12 cellular contexts compared by ENCODE assay signal in genomic region chr15:84947947-84948830, GRCh38. TPM values are rescaled to one million over a fixed set of nuclear protein-coding genes. Genes with fewer than 3 reads are reported as not detected.
DNase-seq lines count a peak whose midpoint lies in the region; ATAC-seq lines count a peak whose summit lies in the region.
"Had no signal": no experiment of that assay in that cellular context is flagged by ENCODE, and none has a peak within 500 bp of the region (broad histone marks: within the 10 kb centered on the region; RNA-seq: fewer than 3 reads in every experiment).

No MANE protein-coding gene starts in this region.

- H3K27me3 Mint-ChIP-seq in stimulated activated naive B cell treated with anti-CD40 and anti-IgM and Interleukin-4, amounts not matched to agents 10 μg/mL and 1 μg/mL and 100 μg/mL, for 72 hours, result peaks cover 8 to 16% of the 10 kb centered on the region in 2 donors

- no peak overlapping the region for H3K27ac Mint-ChIP-seq in stimulated activated naive B cell treated with anti-CD40 and anti-IgM and Interleukin-4, amounts not matched to agents 10 μg/mL and 1 μg/mL and 100 μg/mL, for 72 hours

- no peaks in the 10 kb centered on the region for H3K9me3 Mint-ChIP-seq in stimulated activated naive B cell treated with anti-CD40 and anti-IgM and Interleukin-4, amounts not matched to agents 10 μg/mL and 1 μg/mL and 100 μg/mL, for 72 hours
- H3K9me3 Mint-ChIP-seq: activated T-cell treated with anti-CD3 and anti-CD28 coated beads, Interleukin-2, amount 50 U/mL, for 4 hours had no signal

- ATAC-seq in stimulated activated naive B cell treated with anti-CD40 and anti-IgM and Interleukin-4, amounts not matched to agents 10 μg/mL and 1 μg/mL and 100 μg/mL, for 72 hours (replicated peaks), result no peak
- ATAC-seq in HG03520 (IDR thresholded peaks at IDR 0.05; ENCODE audit: unreplicated experiment), result no peak
- ATAC-seq: activated T-cell treated with anti-CD3 and anti-CD28 coated beads, Interleukin-2, amount 50 U/mL, for 4 hours had no signal

- no peaks in the 10 kb centered on the region for H3K36me3 ChIP-seq in SJCRH30
- H3K36me3 ChIP-seq: HAP-1 had no signal

- H3K4me1 ChIP-seq in SJCRH30, result peaks cover 8% of the 10 kb centered on the region; the same call in 1 of the 2 replicates

- no peak overlapping the region for H3K4me3 Mint-ChIP-seq in stimulated activated naive B cell treated with anti-CD40 and anti-IgM and Interleukin-4, amounts not matched to agents 10 μg/mL and 1 μg/mL and 100 μg/mL, for 72 hours
- H3K4me3 Mint-ChIP-seq: activated T-cell treated with anti-CD3 and anti-CD28 coated beads, Interleukin-2, amount 50 U/mL, for 4 hours had no signal

- H3K27ac ChIP-seq in SJCRH30, result no peak overlapping the region

- DNase-seq in CD1c-positive myeloid dendritic cell (ENCODE audit: extremely low spot score) (peak; percentile 15), SJCRH30 (peak; percentile 17 to 35), fibroblast of peridontal ligament (ENCODE audit: extremely low read depth) (peak; percentile 100), pulmonary artery endothelial cell (ENCODE audit: low read depth, low spot score) (peak; percentile 48), 8988T (no peak), HUDEP-2 (lab: John Stamatoyannopoulos, UW; ENCODE audit: unreplicated experiment in 76 of 76) (no peak)
- no peak for DNase-seq in stimulated activated naive B cell treated with anti-CD40 and anti-IgM and Interleukin-4, amounts not matched to agents 10 μg/mL and 1 μg/mL and 100 μg/mL, for 72 hours
- DNase-seq: activated T-cell treated with anti-CD3 and anti-CD28 coated beads, Interleukin-2, amount 50 U/mL, for 4 hours; effector CD8-positive, alpha-beta T cell; stimulated activated CD4-positive, alpha-beta T cell treated with anti-CD3 and anti-CD28 coated beads, Interleukin-12 subunit alpha, Interleukin-12 subunit beta, amount 100 ng/mL, for 4 hours had no signal

- H3K27me3 ChIP-seq in SJCRH30, result no peaks in the 10 kb centered on the region

- no peaks in the 10 kb centered on the region for H3K4me1 Mint-ChIP-seq in stimulated activated naive B cell treated with anti-CD40 and anti-IgM and Interleukin-4, amounts not matched to agents 10 μg/mL and 1 μg/mL and 100 μg/mL, for 72 hours

- no peaks in the 10 kb centered on the region for H3K36me3 Mint-ChIP-seq in stimulated activated naive B cell treated with anti-CD40 and anti-IgM and Interleukin-4, amounts not matched to agents 10 μg/mL and 1 μg/mL and 100 μg/mL, for 72 hours

- no peak overlapping the region for H3K4me3 ChIP-seq in SJCRH30
- H3K4me3 ChIP-seq: HAP-1 had no signal

- H3K9me3 ChIP-seq in SJCRH30 (replicated peaks), result no peaks in the 10 kb centered on the region
- H3K9me3 ChIP-seq: HAP-1 had no signal

RNA-seq across cellular contexts. Expression of gene PDE8A, which starts 33.5 kb away (rescaled TPM):
- 17.6 and 19.6 TPM in 2 replicates for total RNA-seq in SJCRH30 (2014; rRNA removed; shearing (Covaris generic))
- 22.8 and 24.4 TPM in 2 replicates for total RNA-seq in pulmonary artery endothelial cell

Comparison
In these comparisons a context has a peak if more than half of its experiments do, and no peak if none do; other contexts are left out.
1. DNase-seq: peak in CD1c-positive myeloid dendritic cell (single experiment), SJCRH30 (2 of 2), fibroblast of peridontal ligament (single experiment) and pulmonary artery endothelial cell (single experiment); none in stimulated activated naive B cell treated with anti-CD40 and anti-IgM and Interleukin-4, amounts not matched to agents 10 μg/mL and 1 μg/mL and 100 μg/mL, for 72 hours (single experiment), 8988T (single experiment) and HUDEP-2 (0 of 76).